Comparison of ENCODE assay signal across 7 cellular contexts in the genomic region with DNA sequence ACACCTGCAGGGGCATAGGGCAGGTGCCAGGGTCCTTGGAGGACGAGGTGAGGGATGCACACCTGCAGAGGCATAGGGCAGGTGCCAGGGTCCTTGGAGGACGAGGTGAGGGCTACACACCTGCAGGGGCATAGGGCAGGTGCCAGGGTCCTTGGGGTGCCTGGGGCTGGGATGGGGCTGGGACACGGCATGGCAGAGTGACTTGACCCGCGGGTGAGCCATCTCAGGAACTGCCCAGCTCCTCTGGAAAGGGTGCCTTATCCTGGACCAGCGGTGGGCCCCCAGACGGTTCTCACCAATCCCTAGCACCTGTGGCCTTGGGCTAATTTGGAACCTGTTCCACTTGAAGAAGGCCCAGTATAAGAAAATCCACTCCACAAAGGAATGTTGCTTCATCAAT. TPM values are rescaled to one million over a fixed set of nuclear protein-coding genes. Genes with fewer than 3 reads are reported as not detected.
"Had no signal": no experiment of that assay in that cellular context is flagged by ENCODE, and none has a peak within 500 bp of the region (broad histone marks: within the 10 kb centered on the region; RNA-seq: fewer than 3 reads in every experiment).

No MANE protein-coding gene starts in this region.

RNA-seq across cellular contexts. Expression of a gene that starts 3.0 kb away (rescaled TPM):
- total RNA-seq: ascending aorta, dermis microvascular lymphatic vessel endothelial cell, fibroblast of lung, fibroblast of villous mesenchyme had no signal

RNA-seq across cellular contexts. Expression of a gene that starts 49.7 kb away (rescaled TPM):
- total RNA-seq: activated B cell treated with CpG ODN at 0.5 μM for 24 hours; activated CD8-positive, alpha-beta T cell treated with anti-CD3 and anti-CD28 coated beads for 36 hours; activated naive CD4-positive, alpha-beta T cell treated with anti-CD3 and anti-CD28 coated beads for 36 hours; fibroblast of villous mesenchyme had no signal
